In genomic region chr20:57603120-57603519, GRCh38 we compare ENCODE assay signal across 34 cellular contexts. TPM values are rescaled to one million over a fixed set of nuclear protein-coding genes. Genes with fewer than 3 reads are reported as not detected.
"Had no signal": no experiment of that assay in that cellular context is flagged by ENCODE, and none has a peak within 500 bp of the region (broad histone marks: within the 10 kb centered on the region; RNA-seq: fewer than 3 reads in every experiment).

No MANE protein-coding gene starts in this region.

- H3K27me3 Mint-ChIP-seq: activated naive CD8-positive, alpha-beta T cell had no signal

- H3K79me2 ChIP-seq: hepatocyte, parathyroid adenoma had no signal

- H3K4me3 Mint-ChIP-seq: activated CD4-positive, alpha-beta memory T cell treated with anti-CD3 and anti-CD28 coated beads, Interleukin-2, amount 10 ng/mL, durations not matched to agents 7 days and 5 days; activated CD4-positive, alpha-beta T cell treated with anti-CD3 and anti-CD28 coated beads, Interleukin-2, amount 10 ng/mL, durations not matched to agents 7 days and 5 days; activated naive CD8-positive, alpha-beta T cell; activated T-cell treated with anti-CD3 and anti-CD28 coated beads, Interleukin-2, amount 50 U/mL, for 4 hours; mesothelial cell of epicardium; naive B cell; neural crest cell; type B pancreatic cell had no signal

- H2AFZ ChIP-seq: hepatocyte, parathyroid adenoma had no signal

- H3K4me3 ChIP-seq: coronary artery, dorsolateral prefrontal cortex, gastroesophageal sphincter, hepatocyte, psoas muscle, right atrium auricular region, smooth muscle cell, thoracic aorta, vagina had no signal

- H3K27ac ChIP-seq: coronary artery, dorsolateral prefrontal cortex, gastroesophageal sphincter, hepatocyte, parathyroid adenoma, psoas muscle, right atrium auricular region, thoracic aorta, vagina had no signal

- H3K27me3 ChIP-seq: right atrium auricular region, vagina had no signal

- H3K9me3 ChIP-seq: gastroesophageal sphincter, psoas muscle, right atrium auricular region, thoracic aorta, vagina had no signal

- FAIRE-seq: endothelial cell of umbilical vein, keratinocyte had no signal

- H3K4me2 ChIP-seq: hepatocyte, smooth muscle cell had no signal

- H3K36me3 ChIP-seq: gastroesophageal sphincter, right atrium auricular region, thoracic aorta, vagina had no signal

- H3K4me1 Mint-ChIP-seq: mesothelial cell of epicardium had no signal

- H3K4me1 ChIP-seq: gastroesophageal sphincter, parathyroid adenoma, psoas muscle, right atrium auricular region had no signal

- H3K27ac Mint-ChIP-seq: activated CD4-positive, alpha-beta memory T cell treated with anti-CD3 and anti-CD28 coated beads, Interleukin-2, amount 10 ng/mL, durations not matched to agents 7 days and 5 days; activated CD4-positive, alpha-beta T cell treated with anti-CD3 and anti-CD28 coated beads, Interleukin-2, amount 10 ng/mL, durations not matched to agents 7 days and 5 days; activated naive CD8-positive, alpha-beta T cell; activated T-helper 2 cell treated with anti-CD3 and anti-CD28 coated beads, Interferon-gamma antibody, Interleukin-2, Interleukin-4, amounts not matched to agents 10 μg/mL and 5 μg/mL and 100 μg/mL, durations not matched to agents 14 hours and 24 hours and 36 hours; mesothelial cell of epicardium; type B pancreatic cell had no signal

- H3K9ac ChIP-seq: parathyroid adenoma had no signal

- H3K36me3 Mint-ChIP-seq: mesothelial cell of epicardium, type B pancreatic cell had no signal

- ATAC-seq: activated T-cell treated with anti-CD3 and anti-CD28 coated beads, Interleukin-2, amount 50 U/mL, for 4 hours; gastroesophageal sphincter; psoas muscle had no signal

- DNase-seq: activated CD4-positive, alpha-beta memory T cell treated with anti-CD3 and anti-CD28 coated beads, Interleukin-2, amount 10 ng/mL, durations not matched to agents 7 days and 5 days; activated CD4-positive, alpha-beta T cell treated with anti-CD3 and anti-CD28 coated beads for 1 hour; activated CD4-positive, alpha-beta T cell treated with anti-CD3 and anti-CD28 coated beads, Interleukin-2, amount 10 ng/mL, durations not matched to agents 7 days and 5 days; activated T-cell treated with anti-CD3 and anti-CD28 coated beads, Interleukin-2, amount 50 U/mL, for 4 hours; anterior cingulate cortex; cerebellar nuclear complex; dorsolateral prefrontal cortex; effector memory CD4-positive, alpha-beta T cell; naive B cell; nucleus accumbens; stimulated activated CD4-positive, alpha-beta T cell treated with anti-CD3 and anti-CD28 coated beads, Interleukin-1b, Interleukin-23, amount 100 ng/mL, for 48 hours; stimulated activated CD4-positive, alpha-beta T cell treated with anti-CD3 and anti-CD28 coated beads, Interleukin-4, amount 100 ng/mL, for 4 hours; stimulated activated CD8-positive, alpha-beta memory T cell treated with anti-CD3 and anti-CD28 coated beads, Interleukin-4, amount 100 ng/mL, for 48 hours; stimulated activated naive CD4-positive, alpha-beta T cell; T-helper 2 cell had no signal

- H3K9me3 Mint-ChIP-seq: activated CD4-positive, alpha-beta memory T cell treated with anti-CD3 and anti-CD28 coated beads, Interleukin-2, amount 10 ng/mL, durations not matched to agents 7 days and 5 days; activated CD4-positive, alpha-beta T cell treated with anti-CD3 and anti-CD28 coated beads, Interleukin-2, amount 10 ng/mL, durations not matched to agents 7 days and 5 days; activated T-cell treated with anti-CD3 and anti-CD28 coated beads, Interleukin-2, amount 50 U/mL, for 4 hours; activated T-helper 2 cell treated with anti-CD3 and anti-CD28 coated beads, Interferon-gamma antibody, Interleukin-2, Interleukin-4, amounts not matched to agents 10 μg/mL and 5 μg/mL and 100 μg/mL, durations not matched to agents 14 hours and 24 hours and 36 hours; naive B cell; neural crest cell had no signal

RNA-seq across cellular contexts. Expression of gene ZBP1, which starts 17.1 kb away (rescaled TPM):
- total RNA-seq: bronchial epithelial cell, endothelial cell of umbilical vein, fibroblast of lung, fibroblast of villous mesenchyme, hepatocyte, mesothelial cell of epicardium, neural crest cell, right atrium auricular region, smooth muscle cell had no signal
- polyA plus RNA-seq: endothelial cell of umbilical vein, fibroblast of lung, hepatocyte, smooth muscle cell had no signal

RNA-seq across cellular contexts. Expression of gene PCK1, which starts 42.2 kb away (rescaled TPM):
- total RNA-seq: activated CD4-positive, alpha-beta memory T cell treated with anti-CD3 and anti-CD28 coated beads, Interleukin-2, amount 10 ng/mL, durations not matched to agents 7 days and 5 days; activated CD4-positive, alpha-beta T cell treated with anti-CD3 and anti-CD28 coated beads, Interleukin-2, amount 10 ng/mL, durations not matched to agents 7 days and 5 days; activated T-helper 2 cell treated with anti-CD3 and anti-CD28 coated beads, Interferon-gamma antibody, Interleukin-2, Interleukin-4, amounts not matched to agents 10 μg/mL and 5 μg/mL and 100 μg/mL, durations not matched to agents 14 hours and 24 hours and 36 hours; bronchial epithelial cell; endothelial cell of umbilical vein; fibroblast of villous mesenchyme; mesothelial cell of epicardium; neural crest cell; smooth muscle cell had no signal
- polyA plus RNA-seq: endothelial cell of umbilical vein, fibroblast of lung, keratinocyte, smooth muscle cell had no signal
